Comparison of ENCODE assay signal across 24 cellular contexts in the genomic region with DNA sequence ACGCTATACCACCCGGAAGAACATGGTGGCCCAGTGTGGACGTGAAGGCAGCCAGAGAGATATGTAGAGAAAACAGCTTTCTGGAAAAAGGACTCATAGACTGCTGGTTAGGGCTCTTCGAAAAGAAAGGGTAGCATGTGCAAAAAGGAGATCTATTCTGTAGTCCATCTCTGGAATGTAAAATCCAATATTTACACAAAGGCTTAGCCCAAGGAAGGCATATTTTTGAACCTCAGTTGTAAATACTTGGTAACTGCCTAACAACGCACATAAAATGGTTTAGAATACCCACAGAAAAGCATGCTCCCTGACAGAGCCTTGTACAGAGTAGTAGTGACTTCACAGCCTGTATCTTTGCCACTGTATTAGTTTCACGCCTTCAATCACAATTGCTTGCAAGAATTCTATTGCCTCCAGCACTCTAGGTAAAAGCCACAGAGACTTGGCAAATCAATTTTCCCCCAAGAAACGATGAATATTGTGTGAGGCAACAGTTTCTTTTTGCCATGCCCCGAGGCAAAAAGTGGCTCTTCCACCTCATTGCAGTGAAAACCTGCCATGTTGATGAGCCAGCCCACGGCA. TPM values are rescaled to one million over a fixed set of nuclear protein-coding genes. Genes with fewer than 3 reads are reported as not detected.
DNase-seq lines count a peak whose midpoint lies in the region; ATAC-seq and TF ChIP-seq lines count a peak whose summit lies in the region.
"Had no signal": no experiment of that assay in that cellular context is flagged by ENCODE, and none has a peak within 500 bp of the region (broad histone marks: within the 10 kb centered on the region; RNA-seq: fewer than 3 reads in every experiment).

No MANE protein-coding gene starts in this region.

- H3K36me3 ChIP-seq in SK-N-MC (ENCODE audit: insufficient read depth, low read length) (no peaks in the 10 kb centered on the region), heart right ventricle (no peaks in the 10 kb centered on the region)
- H3K36me3 ChIP-seq: colonic mucosa, thyroid gland had no signal

- no peak overlapping the region for H3K4me3 ChIP-seq in SK-N-MC
- no peak overlapping the region for H3K4me3 ChIP-seq in heart right ventricle
- H3K4me3 ChIP-seq: colonic mucosa, thyroid gland had no signal

- WGBS in heart right ventricle, 2 donors: 81 to 83% methylated on average over 9 of the region's 9 CpGs

- H3K27ac ChIP-seq in SK-N-MC: no peak overlapping the region
- H3K27ac ChIP-seq in epithelial cell of prostate: no peak overlapping the region
- no peak overlapping the region for H3K27ac ChIP-seq in heart right ventricle
- H3K27ac ChIP-seq: colonic mucosa, thyroid gland had no signal

- intact Hi-C loops in heart right ventricle (cut with DNase I): no loop called here

- H3K9ac ChIP-seq in SK-N-MC (ENCODE audit: insufficient read length): no peak overlapping the region

- no peaks in the 10 kb centered on the region for H3K27me3 ChIP-seq in heart right ventricle
- H3K27me3 ChIP-seq: colonic mucosa, thyroid gland had no signal

- TF ChIP-seq CTCF in heart right ventricle (IDR thresholded peaks at IDR 0.05): no peak

- ATAC-seq in HG02885 (IDR thresholded peaks at IDR 0.05; ENCODE audit: poor library complexity, unreplicated experiment): no peak
- ATAC-seq in heart right ventricle: no peak
- ATAC-seq: activated CD4-positive, CD25-positive, alpha-beta regulatory T cell treated with anti-CD3 and anti-CD28 coated beads, Interleukin-2, amount 50 U/mL, for 24 hours; esophagus mucosa; Right ventricle myocardium inferior; stimulated activated naive CD8-positive, alpha-beta T cell treated with anti-CD3 and anti-CD28 coated beads, Interleukin-15, amount 100 ng/mL, for 72 hours had no signal

- H3K4me1 ChIP-seq in heart right ventricle: no peaks in the 10 kb centered on the region
- H3K4me1 ChIP-seq: colonic mucosa, thyroid gland had no signal

- H3K9me3 ChIP-seq in SK-N-MC (ENCODE audit: low read depth, low read length) (no peaks in the 10 kb centered on the region), heart right ventricle (peaks cover 0 to 3% (median 0%) of the 10 kb centered on the region in 11 donors)
- H3K9me3 ChIP-seq: colonic mucosa, thyroid gland had no signal

- DNase-seq in SIG-M5 treated with dmso at 0.1 percent for 504 hours (lab: John Stamatoyannopoulos, UW; ENCODE audit: unreplicated experiment) (peak; percentile 3), SIG-M5 (lab: John Stamatoyannopoulos, UW) (no peak), SK-N-MC (ENCODE audit: low read depth, low spot score) (peak; percentile 10), epithelial cell of prostate (ENCODE audit: low read depth, low spot score) (peak; percentile 20), globus pallidus (ENCODE audit: low spot score) (no peak), T-helper 9 cell (no peak), heart right ventricle (no peak)
- DNase-seq: 8988T; activated CD4-positive, alpha-beta memory T cell treated with anti-CD3 and anti-CD28 coated beads, Interleukin-2, amount 10 ng/mL, durations not matched to agents 7 days and 5 days; AML-193; CD8-positive, alpha-beta memory T cell; colonic mucosa; DMS153; effector memory CD4-positive, alpha-beta T cell; NCI-H1694; NCI-H82; nephron progenitor cell; posterior cingulate gyrus; stimulated activated naive CD8-positive, alpha-beta T cell treated with anti-CD3 and anti-CD28 coated beads, Interleukin-15, amount 100 ng/mL, for 72 hours; thyroid gland had no signal

RNA-seq across cellular contexts. Expression of gene TRIM9, which starts 59.2 kb away (rescaled TPM):
- total RNA-seq in heart right ventricle: 1 to 10 TPM in 3 of 10 donors, under 1 TPM in 7; 0.33 to 1.3 (median 0.68) TPM
- under 1 TPM; 0.48 to 0.59 TPM for polyA plus RNA-seq in heart right ventricle

Comparison
In these comparisons a context has a peak if more than half of its experiments do, and no peak if none do; other contexts are left out.
1. DNase-seq: peak in SIG-M5 treated with dmso at 0.1 percent for 504 hours (single experiment), SK-N-MC (single experiment) and epithelial cell of prostate (single experiment); none in SIG-M5 (single experiment), globus pallidus (single experiment), T-helper 9 cell (single experiment) and heart right ventricle (0 of 2).